In the genomic region with DNA sequence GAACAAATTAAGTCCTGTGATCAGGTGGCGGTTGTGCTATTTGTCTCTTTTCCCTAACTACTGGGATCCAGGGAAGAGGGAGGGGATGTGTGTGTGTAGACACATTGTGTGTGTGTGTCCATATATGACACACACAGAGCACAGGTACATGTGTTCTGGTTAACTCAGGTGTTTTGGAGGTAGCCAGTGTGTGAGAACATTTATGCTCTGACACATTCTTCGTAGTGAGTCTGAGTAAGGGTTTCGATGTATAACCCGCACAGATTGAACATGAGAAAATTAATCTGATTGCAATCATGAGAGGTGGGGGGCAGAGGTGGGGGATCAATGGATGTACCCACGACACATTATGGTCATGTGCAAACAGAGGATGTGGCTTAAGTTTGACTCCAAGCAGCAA, we compare ENCODE assay signal across 26 cellular contexts. TPM values are rescaled to one million over a fixed set of nuclear protein-coding genes. Genes with fewer than 3 reads are reported as not detected.
DNase-seq lines count a peak whose midpoint lies in the region; ATAC-seq, FAIRE-seq and TF ChIP-seq lines count a peak whose summit lies in the region.
"Had no signal": no experiment of that assay in that cellular context is flagged by ENCODE, and none has a peak within 500 bp of the region (broad histone marks: within the 10 kb centered on the region; RNA-seq: fewer than 3 reads in every experiment).

No MANE protein-coding gene starts in this region.

- peak overlapping the region in 7 of 8 donors; percentile 0 to 90 (median 40) for H3K27ac ChIP-seq in spleen
- H3K27ac ChIP-seq: BLaER1 treated with 17β-estradiol and CSF1 and Interleukin-3, amounts not matched to agents 10 nM and 100 nM; dorsolateral prefrontal cortex; right atrium auricular region; SJSA1; WERI-Rb-1 had no signal

- peak overlapping the region; percentile 63 for H3K27ac Mint-ChIP-seq in activated CD4-positive, alpha-beta memory T cell treated with anti-CD3 and anti-CD28 coated beads, Interleukin-2, amount 10 ng/mL, durations not matched to agents 7 days and 5 days
- H3K27ac Mint-ChIP-seq: natural killer cell; T-helper 2 cell treated with Interferon-gamma antibody and Interleukin-4, amounts not matched to agents 5 μg/mL and 100 μg/mL, for 36 hours had no signal

- H3K4me1 ChIP-seq in spleen = peaks cover 36 to 100% (median 79%) of the 10 kb centered on the region in 6 donors
- H3K4me1 ChIP-seq: SJSA1 had no signal

- peaks cover 33% of the 10 kb centered on the region for H3K36me3 Mint-ChIP-seq in activated T-cell treated with anti-CD3 and anti-CD28 coated beads, Interleukin-2, amount 50 U/mL, for 4 hours (ENCODE audit: insufficient read depth)
- H3K36me3 Mint-ChIP-seq in activated CD4-positive, alpha-beta memory T cell treated with anti-CD3 and anti-CD28 coated beads, Interleukin-2, amount 10 ng/mL, durations not matched to agents 7 days and 5 days (ENCODE audit: low read depth) = peaks cover 48% of the 10 kb centered on the region
- H3K36me3 Mint-ChIP-seq: natural killer cell had no signal

- ATAC-seq in activated T-cell treated with anti-CD3 and anti-CD28 coated beads, Interleukin-2, amount 50 U/mL, for 4 hours = peak; percentile 38 to 46
- ATAC-seq in HG02588 (IDR thresholded peaks at IDR 0.05; ENCODE audit: unreplicated experiment) = no peak
- ATAC-seq: natural killer cell had no signal

- H3K9me3 ChIP-seq in spleen = no peaks in the 10 kb centered on the region
- H3K9me3 ChIP-seq: right atrium auricular region, SJSA1 had no signal

- FAIRE-seq in GM12891 (lab: Jason Lieb, UNC) = peak; percentile 61

- intact Hi-C loops in spleen (cut with DNase I; ENCODE audit: low total_unique reads) = no loop called here

- peaks cover 74% of the 10 kb centered on the region for H3K4me1 Mint-ChIP-seq in activated T-cell treated with anti-CD3 and anti-CD28 coated beads, Interleukin-2, amount 50 U/mL, for 4 hours (ENCODE audit: low read depth)
- peaks cover 62% of the 10 kb centered on the region for H3K4me1 Mint-ChIP-seq in activated CD4-positive, alpha-beta memory T cell treated with anti-CD3 and anti-CD28 coated beads, Interleukin-2, amount 10 ng/mL, durations not matched to agents 7 days and 5 days
- H3K4me1 Mint-ChIP-seq: natural killer cell had no signal

- TF ChIP-seq POLR2A in GM12891 (IDR thresholded peaks at IDR 0.05; ENCODE audit: low read depth, low read length) = no peak
- TF ChIP-seq POLR2A in spleen (IDR thresholded peaks at IDR 0.05) = no peak

- peaks cover 0 to 12% (median 0%) of the 10 kb centered on the region in 7 donors for H3K27me3 ChIP-seq in spleen (replicated peaks in 1 of 7)
- H3K27me3 ChIP-seq: BLaER1 treated with 17β-estradiol and CSF1 and Interleukin-3, amounts not matched to agents 10 nM and 100 nM; dorsolateral prefrontal cortex; right atrium auricular region; SJSA1 had no signal

- no peak for TF ChIP-seq CTCF in spleen (IDR thresholded peaks at IDR 0.05 in 8 of 11, conservative IDR thresholded peaks at IDR 0.05 in 3 of 11)

- H3K36me3 ChIP-seq in spleen = peaks cover 0 to 35% (median 5%) of the 10 kb centered on the region in 6 donors
- H3K36me3 ChIP-seq: right atrium auricular region, SJSA1, WERI-Rb-1 had no signal

- H3K4me3 ChIP-seq in spleen = peak overlapping the region in 1 of 8 donors; percentile 51
- H3K4me3 ChIP-seq: BLaER1 treated with 17β-estradiol and CSF1 and Interleukin-3, amounts not matched to agents 10 nM and 100 nM; dorsolateral prefrontal cortex; right atrium auricular region; SJSA1 had no signal

- WGBS in spleen, 5 donors = 77 to 89% (median 80%) methylated on average over 5 of the region's 5 CpGs

- no peaks in the 10 kb centered on the region for H3K27me3 Mint-ChIP-seq in activated T-cell treated with anti-CD3 and anti-CD28 coated beads, Interleukin-2, amount 50 U/mL, for 4 hours (ENCODE audit: low read depth)
- H3K27me3 Mint-ChIP-seq in activated CD4-positive, alpha-beta memory T cell treated with anti-CD3 and anti-CD28 coated beads, Interleukin-2, amount 10 ng/mL, durations not matched to agents 7 days and 5 days = no peaks in the 10 kb centered on the region

- no peaks in the 10 kb centered on the region for H3K9me3 Mint-ChIP-seq in activated T-cell treated with anti-CD3 and anti-CD28 coated beads, Interleukin-2, amount 50 U/mL, for 4 hours
- H3K9me3 Mint-ChIP-seq in activated CD4-positive, alpha-beta memory T cell treated with anti-CD3 and anti-CD28 coated beads, Interleukin-2, amount 10 ng/mL, durations not matched to agents 7 days and 5 days = no peaks in the 10 kb centered on the region
- H3K9me3 Mint-ChIP-seq: natural killer cell; T-helper 2 cell treated with Interferon-gamma antibody and Interleukin-4, amounts not matched to agents 5 μg/mL and 100 μg/mL, for 36 hours had no signal

- CTCF ChIA-PET in activated CD4-positive, alpha-beta memory T cell treated with anti-CD3 and anti-CD28 coated beads, Interleukin-2, amount 10 ng/mL, durations not matched to agents 7 days and 5 days (lab: Charles Lee) = interaction anchor here (1.1 kb wide), 1 partner anchor 18 kb away, joined by 3 read pairs; no protein-coding TSS in a partner anchor

- DNase-seq in activated T-cell treated with anti-CD3 and anti-CD28 coated beads, Interleukin-2, amount 50 U/mL, for 4 hours = no peak
- no peak for DNase-seq in activated T-cell treated with anti-CD3 and anti-CD28 coated beads, Interleukin-2, amount 50 U/mL, for 1 hour
- no peak for DNase-seq in GM12891 (ENCODE audit: insufficient read length, low spot score)
- DNase-seq in activated CD4-positive, alpha-beta memory T cell treated with anti-CD3 and anti-CD28 coated beads, Interleukin-2, amount 10 ng/mL, durations not matched to agents 7 days and 5 days = no peak
- no peak for DNase-seq in spleen
- DNase-seq in SK-N-DZ (ENCODE audit: low spot score) = no peak
- DNase-seq in NK-92 treated with Interleukin-12 subunit alpha and Interleukin-12 subunit beta, amount 100 ng/mL, for 24 hours (lab: John Stamatoyannopoulos, UW) = no peak
- DNase-seq: ACHN; activated effector memory CD4-positive, alpha-beta T cell treated with anti-CD3 and anti-CD28 coated beads, Interleukin-2, amount 50 U/mL, for 16 hours; anterior cingulate cortex; dorsolateral prefrontal cortex; GOT3; head of caudate nucleus; natural killer cell; NCI-H1105 treated with DMSO at 0.1 percent for 48 hours; NCI-H2081; NCI-H345; stimulated activated CD4-positive, alpha-beta T cell treated with anti-CD3 and anti-CD28 coated beads, Interleukin-12 subunit alpha, Interleukin-12 subunit beta, amount 100 ng/mL, for 4 hours; substantia nigra; WERI-Rb-1 had no signal

- POLR2A ChIA-PET in activated CD4-positive, alpha-beta memory T cell treated with anti-CD3 and anti-CD28 coated beads, Interleukin-2, amount 10 ng/mL, durations not matched to agents 7 days and 5 days (lab: Charles Lee) = no interaction called here

- no peak overlapping the region for H3K4me3 Mint-ChIP-seq in activated T-cell treated with anti-CD3 and anti-CD28 coated beads, Interleukin-2, amount 50 U/mL, for 4 hours
- no peak overlapping the region for H3K4me3 Mint-ChIP-seq in activated CD4-positive, alpha-beta memory T cell treated with anti-CD3 and anti-CD28 coated beads, Interleukin-2, amount 10 ng/mL, durations not matched to agents 7 days and 5 days
- H3K4me3 Mint-ChIP-seq: natural killer cell; T-helper 2 cell treated with Interferon-gamma antibody and Interleukin-4, amounts not matched to agents 5 μg/mL and 100 μg/mL, for 36 hours had no signal

TF ChIP-seq in GM12891, 5 proteins besides CTCF, POLR2A, EP300 and RAD21:
- TF ChIP-seq SPI1 (IDR thresholded peaks at IDR 0.05; ENCODE audit: low read depth, low read length) (no peak), PAX5 (IDR thresholded peaks at IDR 0.05; ENCODE audit: insufficient read depth, low read length, severe bottlenecking) (no peak), POLR2AphosphoS5 (IDR thresholded peaks at IDR 0.05; ENCODE audit: low read depth, low read length) (no peak), POU2F2 (IDR thresholded peaks at IDR 0.05; ENCODE audit: low read depth, low read length) (no peak), TAF1 (IDR thresholded peaks at IDR 0.05; ENCODE audit: low read depth, low read length) (no peak)

RNA-seq across cellular contexts. Expression of gene ZC3H12D, which starts 12.6 kb away (rescaled TPM):
- total RNA-seq in activated T-cell treated with anti-CD3 and anti-CD28 coated beads, Interleukin-2, amount 50 U/mL, for 4 hours = 10 to 100 TPM; 22.2 to 51.5 (median 42.5) TPM
- 5.1 TPM for polyA plus RNA-seq in GM12891 (2012; ENCODE audit: low read depth, missing spikeins)
- 10 to 100 TPM; 37.4 to 37.6 TPM for total RNA-seq in activated CD4-positive, alpha-beta memory T cell treated with anti-CD3 and anti-CD28 coated beads, Interleukin-2, amount 10 ng/mL, durations not matched to agents 7 days and 5 days
- total RNA-seq in spleen = 10 to 100 TPM; 20.1 to 38.4 (median 27.3) TPM
- 10 to 100 TPM; 15.2 to 24.4 (median 18.3) TPM for polyA plus RNA-seq in spleen
- polyA plus RNA-seq in SK-N-DZ (2014; cell fraction: cytosol; rRNA removed) = not detected in 2 replicates
- 0.08 TPM in 1 of 2 replicates, not detected in the other for polyA plus RNA-seq in SK-N-DZ (2014; cell fraction: nucleus; rRNA removed)
- total RNA-seq: osteocyte, SJSA1 had no signal
